In genomic region chr14:90464481-90464880, GRCh38 we compare ENCODE assay signal across 15 cellular contexts.
DNase-seq lines count a peak whose midpoint lies in the region; ATAC-seq, FAIRE-seq and TF ChIP-seq lines count a peak whose summit lies in the region.
"Had no signal": no experiment of that assay in that cellular context is flagged by ENCODE, and none has a peak within 500 bp of the region (broad histone marks: within the 10 kb centered on the region; RNA-seq: fewer than 3 reads in every experiment).

No MANE protein-coding gene starts in this region.

- FAIRE-seq in H1 (lab: Jason Lieb, UNC): no peak
- FAIRE-seq: G401.6, GM12878, GM19239 had no signal

- TF ChIP-seq POLR2A in H1 (IDR thresholded peaks at IDR 0.05; ENCODE audit: control extremely low read depth in 1 of 2, low read depth in 2 of 2, low read length in 2 of 2): no peak

- no peaks in the 10 kb centered on the region for H3K36me3 ChIP-seq in BLaER1 treated with 17β-estradiol and CSF1 and Interleukin-3, amounts not matched to agents 10 nM and 100 nM
- no peaks in the 10 kb centered on the region for H3K36me3 ChIP-seq in H1 (ENCODE audit: control insufficient read depth in 2 of 4, insufficient read depth in 4 of 4, low read length in 3 of 4)
- no peaks in the 10 kb centered on the region for H3K36me3 ChIP-seq in neuronal stem cell (replicated peaks in 1 of 2; ENCODE audit: control insufficient read depth in 2 of 2, insufficient read depth in 2 of 2, low read length in 2 of 2)

- WGBS in H1 (ENCODE audit: extremely low coverage in 1 of 2, insufficient coverage in 1 of 2, insufficient read length in 1 of 2, insufficient replicate concordance in 2 of 2, low coverage in 1 of 2, low lambda C conversion rate in 2 of 2, missing lambda C conversion rate in 1 of 2), 2 experiments: 86% methylated on average over 4 of the region's 4 CpGs; no CpG with 5 or more reads in 1 of the 2 experiments
- no CpG with 5 or more reads among the region's 4 CpGs for WGBS in neuronal stem cell (ENCODE audit: extremely low coverage in 2 of 2, insufficient read length in 2 of 2, insufficient replicate concordance in 1 of 2), 2 donors

- no peak overlapping the region for H3K56ac ChIP-seq in H1 (replicated peaks; ENCODE audit: insufficient read length, low read depth, low read length)

- no peak overlapping the region for H4K5ac ChIP-seq in H1 (ENCODE audit: insufficient read length, low read depth, low read length)

- no peak overlapping the region for H2BK15ac ChIP-seq in H1 (ENCODE audit: low read length)
- no peak overlapping the region for H2BK15ac ChIP-seq in neuronal stem cell (ENCODE audit: low read length)

- H3K4me3 ChIP-seq in BLaER1 treated with 17β-estradiol and CSF1 and Interleukin-3, amounts not matched to agents 10 nM and 100 nM: no peak overlapping the region
- H3K4me3 ChIP-seq in H1 (ENCODE audit: extremely low read depth in 1 of 4, insufficient read depth in 2 of 4, low read depth in 3 of 4, low read length in 4 of 4) (no peak overlapping the region), neuronal stem cell (ENCODE audit: low read length in 2 of 2) (no peak overlapping the region)
- H3K4me3 ChIP-seq: GM12878, GM23248 had no signal

- H2BK20ac ChIP-seq in H1 (ENCODE audit: low read length): no peak overlapping the region

- H3K18ac ChIP-seq in H1 (ENCODE audit: extremely low read depth, low read length): no peak overlapping the region
- no peak overlapping the region for H3K18ac ChIP-seq in neuronal stem cell (ENCODE audit: low read length)

- H3K27me3 ChIP-seq in BLaER1 treated with 17β-estradiol and CSF1 and Interleukin-3, amounts not matched to agents 10 nM and 100 nM: no peaks in the 10 kb centered on the region
- H3K27me3 ChIP-seq in H1 (replicated peaks in 1 of 4; ENCODE audit: control insufficient read depth in 3 of 4, extremely low read depth in 1 of 4, insufficient read depth in 3 of 4, low read length in 3 of 4) (no peaks in the 10 kb centered on the region), neuronal stem cell (ENCODE audit: control insufficient read depth in 3 of 3, insufficient read depth in 3 of 3, low read depth in 1 of 3, low read length in 3 of 3) (peaks cover 0 to 22% (median 0%) of the 10 kb centered on the region in 3 experiments)

- no peak for TF ChIP-seq CTCF in H1 (IDR thresholded peaks at IDR 0.05; ENCODE audit: control extremely low read depth in 1 of 3, insufficient read depth in 1 of 3, low read depth in 1 of 3, low read length in 3 of 3)

- H4K20me1 ChIP-seq in BLaER1 treated with 17β-estradiol and CSF1 and Interleukin-3, amounts not matched to agents 10 nM and 100 nM: no peaks in the 10 kb centered on the region
- no peaks in the 10 kb centered on the region for H4K20me1 ChIP-seq in H1 (replicated peaks in 1 of 2; ENCODE audit: control insufficient read depth in 1 of 2, insufficient read depth in 2 of 2, low read length in 2 of 2)

- CTCF ChIA-PET in H1 (lab: Charles Lee; ENCODE audit: partially characterized antibody): interaction anchor here (1.2 to 1.5 kb wide), 2 partner anchors 52 to 233 kb away, joined by 3 read pairs; no protein-coding TSS in a partner anchor

- H4K8ac ChIP-seq in H1 (ENCODE audit: extremely low read depth, insufficient read depth, low read length): no peak overlapping the region
- H4K8ac ChIP-seq in neuronal stem cell (ENCODE audit: low read depth, low read length): no peak overlapping the region

- DNase-seq in H1 (ENCODE audit: low read depth in 1 of 2, low spot score in 2 of 2) (no peak), neuronal stem cell (ENCODE audit: low spot score) (no peak), NCI-H2081 (lab: John Stamatoyannopoulos, UW) (no peak)
- DNase-seq in effector CD4-positive, alpha-beta T cell: no peak
- DNase-seq: CD4-positive, alpha-beta T cell; CD8-positive, alpha-beta memory T cell; DND-41; GM23248; H9 had no signal

- TF ChIP-seq RAD21 in H1 (IDR thresholded peaks at IDR 0.05 in 1 of 2, conservative IDR thresholded peaks at IDR 0.05 in 1 of 2; ENCODE audit: low read depth in 2 of 2, low read length in 2 of 2): no peak

- H3K14ac ChIP-seq in H1 (ENCODE audit: insufficient read length) (no peak overlapping the region), neuronal stem cell (ENCODE audit: low read length) (no peak overlapping the region)

- no peaks in the 10 kb centered on the region for H3K79me2 ChIP-seq in H1 (ENCODE audit: control insufficient read depth in 1 of 2, insufficient read depth in 2 of 2, low read length in 2 of 2)

- H2BK5ac ChIP-seq in H1 (ENCODE audit: low read depth, low read length): no peak overlapping the region
- peak overlapping the region; percentile 72 for H2BK5ac ChIP-seq in neuronal stem cell (ENCODE audit: low read length)

- H2BK12ac ChIP-seq in H1 (ENCODE audit: low read depth, low read length): no peak overlapping the region
- H2BK12ac ChIP-seq in neuronal stem cell (ENCODE audit: low read length): no peak overlapping the region

- peak overlapping the region in 6 of 11 experiments; percentile 5 to 41 (median 16); a peak in 8 of 22 replicates for H3K4me2 ChIP-seq in BLaER1 treated with 17β-estradiol and CSF1 and Interleukin-3, amounts not matched to agents 10 nM and 100 nM
- H3K4me2 ChIP-seq in H1 (ENCODE audit: insufficient read depth in 1 of 2, low read depth in 2 of 2, low read length in 2 of 2) (no peak overlapping the region), neuronal stem cell (ENCODE audit: insufficient read depth, low read length, poor library complexity, severe bottlenecking) (no peak overlapping the region)

- H3K9ac ChIP-seq in BLaER1 treated with 17β-estradiol and CSF1 and Interleukin-3, amounts not matched to agents 10 nM and 100 nM: no peak overlapping the region
- H3K9ac ChIP-seq in H1 (replicated peaks in 1 of 4; ENCODE audit: extremely low read depth in 1 of 4, low read depth in 3 of 4, low read length in 3 of 4): no peak overlapping the region
- H3K9ac ChIP-seq in neuronal stem cell (ENCODE audit: low read depth, low read length, poor library complexity): no peak overlapping the region
- H3K9ac ChIP-seq: GM23248 had no signal

- H4K91ac ChIP-seq in H1 (replicated peaks; ENCODE audit: insufficient read length, low read length) (no peak overlapping the region), neuronal stem cell (ENCODE audit: low read depth, low read length, poor library complexity) (no peak overlapping the region)

- H2AK5ac ChIP-seq in H1 (ENCODE audit: low read depth, low read length) (no peak overlapping the region), neuronal stem cell (ENCODE audit: low read depth, low read length) (no peak overlapping the region)

- H3K79me1 ChIP-seq in H1 (ENCODE audit: low read depth, low read length): no peaks in the 10 kb centered on the region
- no peaks in the 10 kb centered on the region for H3K79me1 ChIP-seq in neuronal stem cell (ENCODE audit: low read depth, low read length)

- 0 out of 2 replicates have a peak overlapping the region, but pooled peaks have one; percentile 39 for H2AFZ ChIP-seq in H1 (ENCODE audit: low read length)
- no peak overlapping the region for H2AFZ ChIP-seq in neuronal stem cell (ENCODE audit: low read length)
- H2AFZ ChIP-seq: GM23248 had no signal

- no peak for ATAC-seq in HG03139 (IDR thresholded peaks at IDR 0.05; ENCODE audit: unreplicated experiment)
- ATAC-seq: GM12878, HCT116 had no signal

- H3K9me3 ChIP-seq in BLaER1 treated with 17β-estradiol and CSF1 and Interleukin-3, amounts not matched to agents 10 nM and 100 nM (replicated peaks in 1 of 11): peaks cover 10 to 27% (median 18%) of the 10 kb centered on the region in 11 experiments; a peak in 21 of 22 replicates
- no peaks in the 10 kb centered on the region for H3K9me3 ChIP-seq in H1 (ENCODE audit: insufficient read depth in 2 of 2, low read depth in 1 of 2, low read length in 1 of 2)
- peaks cover 0 to 3% of the 10 kb centered on the region in 2 donors for H3K9me3 ChIP-seq in neuronal stem cell (replicated peaks in 1 of 2; ENCODE audit: control insufficient read depth in 2 of 2, insufficient read depth in 1 of 2, low read depth in 1 of 2, low read length in 2 of 2)

- POLR2A ChIA-PET in H1 (lab: Charles Lee; ENCODE audit: partially characterized antibody): no interaction called here

- H3K27ac ChIP-seq in BLaER1 treated with 17β-estradiol and CSF1 and Interleukin-3, amounts not matched to agents 10 nM and 100 nM: no peak overlapping the region
- H3K27ac ChIP-seq in H1 (ENCODE audit: low read depth, low read length): no peak overlapping the region
- H3K27ac ChIP-seq in neuronal stem cell (replicated peaks; ENCODE audit: low read length): no peak overlapping the region
- H3K27ac ChIP-seq: GM23248 had no signal

- H3K23me2 ChIP-seq in H1 (ENCODE audit: low read depth, low read length): no peaks in the 10 kb centered on the region

- H3K23ac ChIP-seq in H1 (ENCODE audit: insufficient read length): no peak overlapping the region
- H3K23ac ChIP-seq in neuronal stem cell (ENCODE audit: low read depth, low read length, poor library complexity): no peak overlapping the region

- H3K4ac ChIP-seq in H1 (replicated peaks; ENCODE audit: insufficient read length, low read depth, low read length): no peak overlapping the region
- H3K4ac ChIP-seq in neuronal stem cell (ENCODE audit: low read length): no peak overlapping the region

- H3K4me1 ChIP-seq in BLaER1 treated with 17β-estradiol and CSF1 and Interleukin-3, amounts not matched to agents 10 nM and 100 nM: peaks cover 0 to 9% (median 6%) of the 10 kb centered on the region in 10 experiments; a peak in 10 of 20 replicates
- no peaks in the 10 kb centered on the region for H3K4me1 ChIP-seq in H1 (replicated peaks in 1 of 4; ENCODE audit: control insufficient read depth in 3 of 4, insufficient read depth in 4 of 4, low read length in 3 of 4)
- no peaks in the 10 kb centered on the region for H3K4me1 ChIP-seq in neuronal stem cell (ENCODE audit: control insufficient read depth in 2 of 2, insufficient read depth in 1 of 2, low read depth in 1 of 2, low read length in 2 of 2)

- no peak for TF ChIP-seq EP300 in H1 (IDR thresholded peaks at IDR 0.05; ENCODE audit: borderline replicate concordance in 1 of 2, low read depth in 2 of 2, low read length in 2 of 2)

- H2BK120ac ChIP-seq in H1 (replicated peaks; ENCODE audit: low read depth, low read length) (no peak overlapping the region), neuronal stem cell (ENCODE audit: low read depth, low read length) (no peak overlapping the region)

TF ChIP-seq in H1, 55 proteins besides CTCF, POLR2A, EP300 and RAD21:
- TF ChIP-seq JUN (IDR thresholded peaks at IDR 0.05; ENCODE audit: low read depth, low read length) (no peak), SP4 (IDR thresholded peaks at IDR 0.05; ENCODE audit: low read length) (no peak), ASH2L (IDR thresholded peaks at IDR 0.05; ENCODE audit: low read length) (no peak), NRF1 (IDR thresholded peaks at IDR 0.05; ENCODE audit: low read depth, low read length) (no peak), GABPA (IDR thresholded peaks at IDR 0.05; ENCODE audit: borderline replicate concordance, insufficient read depth, low read length) (no peak), RBBP5 (IDR thresholded peaks at IDR 0.05; ENCODE audit: borderline replicate concordance, low read depth, low read length) (no peak), SUZ12 (IDR thresholded peaks at IDR 0.05; ENCODE audit: low read length) (no peak), ZNF274 (IDR thresholded peaks at IDR 0.05; ENCODE audit: borderline replicate concordance, extremely low read depth, low read length) (no peak)

Comparison
In these comparisons a context has a peak if more than half of its experiments do, and no peak if none do; other contexts are left out.
1. H3K4me2 ChIP-seq: peak in BLaER1 treated with 17β-estradiol and CSF1 and Interleukin-3, amounts not matched to agents 10 nM and 100 nM (6 of 11); none in H1 (0 of 2) and neuronal stem cell (single experiment).